ENCODE assay signal across 8 cellular contexts in the genomic region with DNA sequence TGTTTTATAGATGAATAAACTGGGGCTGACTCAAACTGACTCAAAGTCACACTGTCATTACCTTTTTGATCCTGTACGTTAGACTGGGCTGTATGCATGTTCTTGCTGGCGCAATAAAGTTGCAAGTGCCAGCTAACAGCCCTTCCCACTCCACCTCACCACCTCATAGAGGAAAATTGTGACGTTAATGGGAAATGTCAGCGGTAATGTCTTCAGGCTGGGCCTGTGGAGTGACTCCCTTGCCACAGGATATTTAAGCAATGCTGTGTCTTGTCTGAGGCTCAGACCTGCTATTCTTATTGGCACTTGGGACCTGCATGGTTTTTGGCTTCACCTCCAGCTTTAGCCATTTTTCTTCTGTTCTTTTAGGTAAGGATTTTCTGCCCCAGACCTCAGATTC. TPM values are rescaled to one million over a fixed set of nuclear protein-coding genes. Genes with fewer than 3 reads are reported as not detected.
DNase-seq lines count a peak whose midpoint lies in the region; ATAC-seq and TF ChIP-seq lines count a peak whose summit lies in the region.

No MANE protein-coding gene starts in this region.

- H3K27me3 ChIP-seq in SJCRH30 = no peaks in the 10 kb centered on the region
- no peaks in the 10 kb centered on the region for H3K27me3 ChIP-seq in gastroesophageal sphincter
- H3K27me3 ChIP-seq in uterus = no peaks in the 10 kb centered on the region

- H3K4me1 ChIP-seq in SJCRH30 = peaks cover 7% of the 10 kb centered on the region
- peaks cover 0 to 38% (median 7%) of the 10 kb centered on the region in 3 donors for H3K4me1 ChIP-seq in gastroesophageal sphincter
- no peaks in the 10 kb centered on the region for H3K4me1 ChIP-seq in uterus

- no peak for TF ChIP-seq EP300 in gastroesophageal sphincter (IDR thresholded peaks at IDR 0.05)

- DNase-seq in SJCRH30 = no peak
- peak; percentile 25 for DNase-seq in stimulated activated naive B cell treated with anti-CD40 and anti-IgM and Interleukin-4, amounts not matched to agents 10 μg/mL and 1 μg/mL and 100 μg/mL, for 72 hours
- DNase-seq in stimulated activated naive CD4-positive, alpha-beta T cell treated with Interleukin-2 at 50 U/mL for 16 hours (lab: John Stamatoyannopoulos, UW) = no peak
- DNase-seq in stimulated activated CD4-positive, alpha-beta T cell treated with anti-CD3 and anti-CD28 coated beads, Interleukin-12 subunit alpha, Interleukin-12 subunit beta, amount 100 ng/mL, for 4 hours = no peak
- DNase-seq in uterus = no peak

- H3K27me3 Mint-ChIP-seq in stimulated activated naive B cell treated with anti-CD40 and anti-IgM and Interleukin-4, amounts not matched to agents 10 μg/mL and 1 μg/mL and 100 μg/mL, for 72 hours = no peaks in the 10 kb centered on the region

- no peak for TF ChIP-seq CTCF in gastroesophageal sphincter (IDR thresholded peaks at IDR 0.05)
- TF ChIP-seq CTCF in uterus (IDR thresholded peaks at IDR 0.05) = no peak

- TF ChIP-seq POLR2A in gastroesophageal sphincter (IDR thresholded peaks at IDR 0.05) = no peak
- TF ChIP-seq POLR2A in uterus (IDR thresholded peaks at IDR 0.05) = no peak

- H3K27ac ChIP-seq in SJCRH30 = peak overlapping the region; percentile 44
- peak overlapping the region in 3 of 4 donors; percentile 30 to 65 (median 53) for H3K27ac ChIP-seq in gastroesophageal sphincter
- peak overlapping the region in 1 of 2 donors; percentile 25 for H3K27ac ChIP-seq in uterus

- H3K9me3 ChIP-seq in SJCRH30 (replicated peaks) (no peaks in the 10 kb centered on the region), gastroesophageal sphincter (no peaks in the 10 kb centered on the region), uterus (no peaks in the 10 kb centered on the region)

- 48 to 81% methylated on average over 2 to 3 of the region's 4 CpGs for WGBS in gastroesophageal sphincter (ENCODE audit: low coverage in 1 of 2), 2 donors

- H3K27ac Mint-ChIP-seq in stimulated activated naive B cell treated with anti-CD40 and anti-IgM and Interleukin-4, amounts not matched to agents 10 μg/mL and 1 μg/mL and 100 μg/mL, for 72 hours = peak overlapping the region; percentile 82

- ATAC-seq in GM18508 (IDR thresholded peaks at IDR 0.05; ENCODE audit: insufficient read depth, unreplicated experiment) (peak; percentile 9), HG02840 (IDR thresholded peaks at IDR 0.05; ENCODE audit: low FRiP score, unreplicated experiment) (peak; percentile 7), gastroesophageal sphincter (peak; percentile 32)
- ATAC-seq in stimulated activated naive B cell treated with anti-CD40 and anti-IgM and Interleukin-4, amounts not matched to agents 10 μg/mL and 1 μg/mL and 100 μg/mL, for 72 hours (replicated peaks) = peak; percentile 52 to 56

- peaks cover 45 to 73% of the 10 kb centered on the region in 2 donors for H3K4me1 Mint-ChIP-seq in stimulated activated naive B cell treated with anti-CD40 and anti-IgM and Interleukin-4, amounts not matched to agents 10 μg/mL and 1 μg/mL and 100 μg/mL, for 72 hours

- H3K36me3 Mint-ChIP-seq in stimulated activated naive B cell treated with anti-CD40 and anti-IgM and Interleukin-4, amounts not matched to agents 10 μg/mL and 1 μg/mL and 100 μg/mL, for 72 hours = peaks cover 61 to 71% of the 10 kb centered on the region in 2 donors

- no peaks in the 10 kb centered on the region for H3K9me3 Mint-ChIP-seq in stimulated activated naive B cell treated with anti-CD40 and anti-IgM and Interleukin-4, amounts not matched to agents 10 μg/mL and 1 μg/mL and 100 μg/mL, for 72 hours

- H3K4me3 Mint-ChIP-seq in stimulated activated naive B cell treated with anti-CD40 and anti-IgM and Interleukin-4, amounts not matched to agents 10 μg/mL and 1 μg/mL and 100 μg/mL, for 72 hours = peak overlapping the region; percentile 8 to 57

- H3K4me3 ChIP-seq in SJCRH30 (no peak overlapping the region), gastroesophageal sphincter (no peak overlapping the region), uterus (no peak overlapping the region)

- intact Hi-C loops in uterus (cut with DNase I; ENCODE audit: low total_unique reads) = no loop called here

- no peaks in the 10 kb centered on the region for H3K36me3 ChIP-seq in SJCRH30
- H3K36me3 ChIP-seq in gastroesophageal sphincter = peaks cover 0 to 99% of the 10 kb centered on the region in 2 donors
- H3K36me3 ChIP-seq in uterus = no peaks in the 10 kb centered on the region

RNA-seq across cellular contexts. Expression of gene CASP10, which starts 25.2 kb away (rescaled TPM):
- 1.0 and 1.1 TPM in 2 replicates for total RNA-seq in SJCRH30 (2014; rRNA removed; shearing (Covaris generic))
- total RNA-seq in gastroesophageal sphincter (1 to 10 TPM; 2.6 to 7.5 (median 6.3) TPM), uterus (10 to 100 TPM in 2 of 4 donors, 1 to 10 TPM in 2; 1.8 to 21.6 (median 11.7) TPM)

RNA-seq across cellular contexts. Expression of gene CFLAR, which starts 41.7 kb away (rescaled TPM):
- total RNA-seq in SJCRH30 (2014; rRNA removed; shearing (Covaris generic)) = 13.6 TPM in 2 replicates
- total RNA-seq in gastroesophageal sphincter (100 to 1,000 TPM; 145 to 346 (median 176) TPM), uterus (100 to 1,000 TPM; 176 to 217 (median 201) TPM)
